Comparison of ENCODE assay signal across 1 cellular context in the genomic region with DNA sequence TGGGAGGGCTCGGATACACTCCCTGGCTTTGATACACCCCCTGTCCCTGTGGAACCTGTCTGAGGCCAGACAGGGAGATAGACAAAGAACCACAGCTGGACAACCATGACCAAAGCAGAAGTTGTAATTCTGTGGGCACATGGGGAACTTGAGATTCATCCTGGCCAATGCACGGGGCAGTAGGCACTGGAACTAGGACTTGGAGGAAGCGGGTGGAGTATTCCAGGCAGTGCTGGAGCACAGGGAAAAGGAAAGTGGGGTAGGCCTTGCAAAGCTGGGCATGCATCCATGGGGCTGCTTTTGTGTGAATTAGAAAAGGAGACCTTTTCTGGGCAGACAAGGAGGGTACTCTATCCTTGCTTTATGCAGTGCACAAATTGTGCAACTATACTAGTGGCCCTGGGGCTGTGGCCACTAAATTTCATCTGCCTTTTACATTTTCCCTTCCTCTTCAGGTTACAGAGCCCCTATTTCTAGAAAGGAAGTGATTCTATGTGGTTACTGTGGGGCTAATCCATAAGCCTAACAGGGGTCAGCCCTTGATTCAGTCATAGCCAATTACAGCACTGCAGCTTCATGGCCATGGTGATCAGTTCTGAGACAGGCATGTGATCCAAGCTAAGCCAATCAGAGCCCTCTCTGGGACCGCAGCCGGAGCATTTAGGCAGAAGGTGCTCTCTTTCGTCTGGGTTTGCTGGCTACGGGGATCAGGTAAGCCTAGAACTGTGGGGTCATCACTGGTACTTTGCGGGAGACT.
TF ChIP-seq lines count a peak whose summit lies in the region.

No MANE protein-coding gene starts in this region.

TF ChIP-seq in GM23338, 12 proteins besides CTCF, POLR2A, EP300 and RAD21 (continued from another document):
- TF ChIP-seq ZNF462 (CRISPR knock-in tag; IDR thresholded peaks at IDR 0.05) (no peak), NANOG (IDR thresholded peaks at IDR 0.05; ENCODE audit: borderline replicate concordance) (no peak)
